In genomic region chr18:39942702-39943101, GRCh38 we compare ENCODE assay signal across 17 cellular contexts.
"Had no signal": no experiment of that assay in that cellular context is flagged by ENCODE, and none has a peak within 500 bp of the region (broad histone marks: within the 10 kb centered on the region; RNA-seq: fewer than 3 reads in every experiment).

No MANE protein-coding gene starts in this region.

- H3K27ac ChIP-seq: colonic mucosa, spleen, testis had no signal

- H3K27me3 ChIP-seq: colonic mucosa, spleen, testis had no signal

- H3K36me3 ChIP-seq: colonic mucosa, spleen had no signal

- H3K4me1 ChIP-seq: colonic mucosa, spleen, testis had no signal

- H3K4me3 ChIP-seq: colonic mucosa, lung, spleen, testis had no signal

- H3K9me3 ChIP-seq: colonic mucosa, testis had no signal

- DNase-seq: activated CD4-positive, alpha-beta memory T cell treated with anti-CD3 and anti-CD28 coated beads, Interleukin-2, amount 10 ng/mL, durations not matched to agents 7 days and 5 days; activated CD4-positive, alpha-beta T cell treated with anti-CD3 and anti-CD28 coated beads for 48 hours; activated CD4-positive, CD25-positive, alpha-beta regulatory T cell; activated CD8-positive, alpha-beta memory T cell treated with anti-CD3 and anti-CD28 coated beads, Interleukin-2, amount 10 ng/mL, durations not matched to agents 7 days and 5 days; activated naive CD4-positive, alpha-beta T cell; activated naive CD8-positive, alpha-beta T cell treated with anti-CD3 and anti-CD28 coated beads for 36 hours; amygdala; colonic mucosa; erythroblast; hypothalamus; kidney; midbrain; spleen; stimulated activated CD4-positive, alpha-beta T cell treated with anti-CD3 and anti-CD28 coated beads, Interleukin-4, amount 100 ng/mL, for 4 hours; T1000; testis had no signal
